8 cellular contexts compared by ENCODE assay signal in the genomic region with DNA sequence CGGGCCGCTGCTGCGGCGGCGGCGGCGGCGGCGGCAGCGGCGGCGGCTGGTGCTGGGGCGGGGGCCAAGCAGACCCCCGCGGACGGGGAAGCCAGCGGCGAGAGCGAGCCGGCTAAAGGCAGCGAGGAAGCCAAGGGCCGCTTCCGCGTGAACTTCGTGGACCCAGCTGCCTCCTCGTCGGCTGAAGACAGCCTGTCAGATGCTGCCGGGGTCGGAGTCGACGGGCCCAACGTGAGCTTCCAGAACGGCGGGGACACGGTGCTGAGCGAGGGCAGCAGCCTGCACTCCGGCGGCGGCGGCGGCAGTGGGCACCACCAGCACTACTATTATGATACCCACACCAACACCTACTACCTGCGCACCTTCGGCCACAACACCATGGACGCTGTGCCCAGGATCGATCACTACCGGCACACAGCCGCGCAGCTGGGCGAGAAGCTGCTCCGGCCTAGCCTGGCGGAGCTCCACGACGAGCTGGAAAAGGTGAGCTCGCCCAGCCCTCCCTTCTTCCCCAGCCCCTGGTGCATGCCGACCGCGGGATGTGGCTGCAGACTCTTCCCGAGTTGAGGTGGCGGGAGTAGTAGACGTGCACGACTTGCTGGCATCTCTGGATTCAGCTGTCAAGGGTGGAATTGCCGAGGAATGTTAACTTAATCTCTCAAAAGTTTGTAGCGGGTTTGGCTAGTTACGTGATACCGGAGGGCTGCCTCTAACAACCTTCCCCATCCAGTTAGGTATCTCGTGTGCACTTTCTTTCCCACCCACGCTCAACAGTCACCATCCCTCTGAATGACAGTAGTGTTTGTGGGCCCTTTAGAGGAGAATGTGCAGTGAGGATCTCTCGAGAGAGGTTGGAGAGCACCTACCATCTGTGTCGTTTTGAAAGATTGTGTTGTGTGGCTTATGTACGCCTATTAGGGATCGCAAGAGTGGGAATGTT. TPM values are rescaled to one million over a fixed set of nuclear protein-coding genes. Genes with fewer than 3 reads are reported as not detected.
A peak's percentile ranks its signal among the peaks of the same experiment; 100 is the strongest.
DNase-seq lines count a peak whose midpoint lies in the region; ATAC-seq, FAIRE-seq and TF ChIP-seq lines count a peak whose summit lies in the region.

No MANE protein-coding gene starts in this region.

- H3K79me2 ChIP-seq in K562 (ENCODE audit: control insufficient read depth, insufficient read depth, low read length), result peaks cover 78% of the 10 kb centered on the region

- H3K4me3 ChIP-seq in K562 (peak overlapping the region; percentile 80), iPS-18a (ENCODE audit: low read length) (peak overlapping the region; percentile 90), skeletal muscle tissue (ENCODE audit: low read length in 3 of 3) (peak overlapping the region; percentile 88 to 93 (median 91))

- peak overlapping the region; percentile 93 for H3K4me2 ChIP-seq in K562 (ENCODE audit: insufficient read depth, low read length)

- peak in 8 of 14 donors; percentile 22 to 63 (median 46) for DNase-seq in C1 segment of cervical spinal cord (lab: John Stamatoyannopoulos, UW)
- peak; percentile 42 for DNase-seq in T-helper 9 cell
- peak; percentile 13 to 64 (median 27) for DNase-seq in K562 (ENCODE audit: extremely low read depth in 1 of 4, low spot score in 3 of 4)
- no peak for DNase-seq in SKM-1 (lab: John Stamatoyannopoulos, UW; ENCODE audit: unreplicated experiment)

- intact Hi-C loops in K562 (cut with micrococcal nuclease), result loop anchor here (5.0 to 10.0 kb wide), 5 partner anchors 113 to 1013 kb away; no protein-coding TSS in a partner anchor

- in situ Hi-C loops in K562 (cut with MboI), result no loop called here

- POLR2A ChIA-PET in K562 (lab: Yijun Ruan, JAX), result interaction anchor here (0.7 to 1.5 kb wide), 5 partner anchors 8 to 520 kb away, joined by 3 to 4 read pairs (median 3); no protein-coding TSS in a partner anchor

- H3K4me1 ChIP-seq in K562 (replicated peaks in 1 of 2; ENCODE audit: control insufficient read depth in 2 of 2, insufficient read depth in 2 of 2, low read length in 2 of 2) (peaks cover 14 to 20% of the 10 kb centered on the region in 2 experiments; a peak in 4 of 5 replicates), iPS-18a (ENCODE audit: control insufficient read depth, low read depth, low read length) (peaks cover 14% of the 10 kb centered on the region), skeletal muscle tissue (ENCODE audit: control insufficient read depth in 3 of 3, insufficient read depth in 3 of 3, low read length in 3 of 3) (peaks cover 8 to 17% (median 10%) of the 10 kb centered on the region in 3 donors)

- no peaks in the 10 kb centered on the region for H3K9me3 ChIP-seq in K562 (replicated peaks; ENCODE audit: control insufficient read depth, insufficient read depth, low read depth, low read length)
- no peaks in the 10 kb centered on the region for H3K9me3 ChIP-seq in iPS-18a (ENCODE audit: control insufficient read depth, low read depth, low read length)
- H3K9me3 ChIP-seq in skeletal muscle tissue (ENCODE audit: control insufficient read depth in 3 of 3, low read length in 3 of 3), result no peaks in the 10 kb centered on the region

- H2AFZ ChIP-seq in K562 (ENCODE audit: low read depth, low read length), result peak overlapping the region; percentile 69

- under 1% methylated on average over 48 of the region's 71 CpGs for WGBS in K562 (ENCODE audit: insufficient coverage, low coverage, missing lambda C conversion rate)

- no peaks in the 10 kb centered on the region for H3K27me3 ChIP-seq in K562 (ENCODE audit: control insufficient read depth in 2 of 2, insufficient read depth in 2 of 2, low read length in 2 of 2)
- H3K27me3 ChIP-seq in iPS-18a (ENCODE audit: control insufficient read depth, insufficient read depth, low read length), result peaks cover 29% of the 10 kb centered on the region
- no peaks in the 10 kb centered on the region for H3K27me3 ChIP-seq in skeletal muscle tissue (ENCODE audit: control insufficient read depth in 3 of 3, insufficient read depth in 3 of 3, low read length in 3 of 3)

- peak overlapping the region; percentile 89; the same call in 2 of the 3 replicates for H3K27ac ChIP-seq in K562 (ENCODE audit: extremely low read depth, low read depth, low read length)
- H3K27ac ChIP-seq in iPS-18a (ENCODE audit: low read length), result no peak overlapping the region
- H3K27ac ChIP-seq in skeletal muscle tissue (ENCODE audit: low read depth, low read length), result peak overlapping the region; percentile 1

- no peak for TF ChIP-seq POLR2A in K562 (conservative IDR thresholded peaks at IDR 0.05)

- ATAC-seq in GM19438 (IDR thresholded peaks at IDR 0.05; ENCODE audit: low read depth, unreplicated experiment) (peak; percentile 3), HG03571 (IDR thresholded peaks at IDR 0.05; ENCODE audit: unreplicated experiment) (peak; percentile 0), K562 (peak; percentile 2)

- H3K36me3 ChIP-seq in K562 (ENCODE audit: control insufficient read depth, insufficient read depth, low read length) (peaks cover 5% of the 10 kb centered on the region; the same call in 1 of the 3 replicates), iPS-18a (ENCODE audit: control insufficient read depth, low read depth, low read length) (no peaks in the 10 kb centered on the region), skeletal muscle tissue (ENCODE audit: control insufficient read depth in 3 of 3, insufficient read depth in 3 of 3, low read length in 3 of 3) (no peaks in the 10 kb centered on the region)

- H4K20me1 ChIP-seq in K562 (replicated peaks; ENCODE audit: control insufficient read depth, insufficient read depth, low read length), result peaks cover 6% of the 10 kb centered on the region; the same call in 1 of the 2 replicates

- CTCF ChIA-PET in K562 (lab: Yijun Ruan, JAX; ENCODE audit: low intra/inter-chr PET ratio), result interaction anchor here (0.6 kb wide), 1 partner anchor 502 kb away, joined by 3 read pairs; no protein-coding TSS in a partner anchor

- no peak for TF ChIP-seq EP300 in K562 (IDR thresholded peaks at IDR 0.05; ENCODE audit: low read length)

- no TSS peak for BruUV-seq in K562 (replicated peaks; lab: Mats Ljungman, UMichigan)

- TF ChIP-seq CTCF in K562 (IDR thresholded peaks at IDR 0.05 in 2 of 3, conservative IDR thresholded peaks at IDR 0.05 in 1 of 3; ENCODE audit: insufficient read depth in 2 of 3, low read depth in 1 of 3, low read length in 3 of 3), result no peak

- no peak for TF ChIP-seq RAD21 in K562 (CRISPR knock-in tag; conservative IDR thresholded peaks at IDR 0.05 in 1 of 2, IDR thresholded peaks at IDR 0.05 in 1 of 2)

- H3K9ac ChIP-seq in K562 (ENCODE audit: insufficient read depth in 1 of 2, low read depth in 2 of 2, low read length in 2 of 2) (peak overlapping the region; percentile 78 to 95), iPS-18a (ENCODE audit: low read length) (peak overlapping the region; percentile 45), skeletal muscle tissue (ENCODE audit: low read depth in 1 of 3, low read length in 3 of 3) (peak overlapping the region; percentile 78 to 89 (median 88))

- H3K9me1 ChIP-seq in K562 (ENCODE audit: control insufficient read depth, insufficient read depth, low read length), result no peaks in the 10 kb centered on the region

- peak; percentile 74 for FAIRE-seq in K562 (lab: Jason Lieb, UNC)

TF ChIP-seq in K562, 482 proteins besides CTCF, POLR2A, EP300 and RAD21 (continues in another document):
- TF ChIP-seq, protein P1, sequence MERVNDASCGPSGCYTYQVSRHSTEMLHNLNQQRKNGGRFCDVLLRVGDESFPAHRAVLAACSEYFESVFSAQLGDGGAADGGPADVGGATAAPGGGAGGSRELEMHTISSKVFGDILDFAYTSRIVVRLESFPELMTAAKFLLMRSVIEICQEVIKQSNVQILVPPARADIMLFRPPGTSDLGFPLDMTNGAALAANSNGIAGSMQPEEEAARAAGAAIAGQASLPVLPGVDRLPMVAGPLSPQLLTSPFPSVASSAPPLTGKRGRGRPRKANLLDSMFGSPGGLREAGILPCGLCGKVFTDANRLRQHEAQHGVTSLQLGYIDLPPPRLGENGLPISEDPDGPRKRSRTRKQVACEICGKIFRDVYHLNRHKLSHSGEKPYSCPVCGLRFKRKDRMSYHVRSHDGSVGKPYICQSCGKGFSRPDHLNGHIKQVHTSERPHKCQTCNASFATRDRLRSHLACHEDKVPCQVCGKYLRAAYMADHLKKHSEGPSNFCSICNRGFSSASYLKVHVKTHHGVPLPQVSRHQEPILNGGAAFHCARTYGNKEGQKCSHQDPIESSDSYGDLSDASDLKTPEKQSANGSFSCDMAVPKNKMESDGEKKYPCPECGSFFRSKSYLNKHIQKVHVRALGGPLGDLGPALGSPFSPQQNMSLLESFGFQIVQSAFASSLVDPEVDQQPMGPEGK (CRISPR knock-in tag; IDR thresholded peaks at IDR 0.05; ENCODE audit: borderline replicate concordance), result no peak
- TF ChIP-seq EP400 (IDR thresholded peaks at IDR 0.05), result no peak
- TF ChIP-seq, protein P2, sequence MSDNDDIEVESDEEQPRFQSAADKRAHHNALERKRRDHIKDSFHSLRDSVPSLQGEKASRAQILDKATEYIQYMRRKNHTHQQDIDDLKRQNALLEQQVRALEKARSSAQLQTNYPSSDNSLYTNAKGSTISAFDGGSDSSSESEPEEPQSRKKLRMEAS (CRISPR knock-in tag; IDR thresholded peaks at IDR 0.05), result 0 out of 2 replicates have a peak, but pooled peaks have one; percentile 32
- TF ChIP-seq FOXA1 (IDR thresholded peaks at IDR 0.05; ENCODE audit: borderline replicate concordance), result no peak

RNA-seq across cellular contexts. Expression of a gene that starts 0.9 kb away (rescaled TPM):
- 25.5 and 58.3 TPM in 2 replicates for total RNA-seq in K562 (2011; cell fraction: chromatin; rRNA removed; ENCODE audit: low replicate concordance)
- total RNA-seq in K562 (2011; cell fraction: nucleolus; rRNA removed), result 16.8 and 22.5 TPM in 2 replicates
- total RNA-seq in K562 (2011; cell fraction: nucleoplasm; rRNA removed), result 28.2 and 32.5 TPM in 2 replicates
- total RNA-seq in K562 (2014; rRNA removed), result 14.6 and 16.6 TPM in 2 replicates
- total RNA-seq in K562 (2014; rRNA removed; fragmentation: Illumina TruSeq; extraction: Trizol), result 20.3 and 25.8 TPM in 2 replicates
- 18.1 and 18.6 TPM in 2 replicates for total RNA-seq in K562 (2015; rRNA removed; fragmentation: Illumina TruSeq; extraction: Trizol)
- total RNA-seq in K562 (2021), result 17.5 and 19.7 TPM in 2 replicates
- polyA plus RNA-seq in K562 (2011; rRNA removed), result 7.2 and 12.6 TPM in 2 replicates
- polyA plus RNA-seq in K562 (2011; cell fraction: cytosol; rRNA removed), result 3.8 and 4.3 TPM in 2 replicates
- 4.7 and 5.9 TPM in 2 replicates for polyA plus RNA-seq in K562 (2011; cell fraction: nucleus; rRNA removed)
- polyA plus RNA-seq in K562 (2012), result 4.6 and 6.5 TPM in 2 replicates
- polyA plus RNA-seq in K562 (2014; fragmentation: Illumina TruSeq; extraction: Trizol), result 6.4 and 6.7 TPM in 2 replicates
- polyA plus RNA-seq in K562 (2014; fragmentation: Nextera tagmentation; extraction: Ambion mirVana), result 1 to 10 TPM; 5.3 to 5.4 TPM
- polyA plus RNA-seq in K562 (2014; rRNA removed), result 5.1 and 5.7 TPM in 2 replicates
- polyA minus RNA-seq in K562 (2011; rRNA and poly(A)+ RNA removed), result 59.0 and 96.2 TPM in 2 replicates
- 15.4 and 28.4 TPM in 2 replicates for polyA minus RNA-seq in K562 (2011; cell fraction: cytosol; rRNA and poly(A)+ RNA removed)
- 17.2 and 19.3 TPM in 2 replicates for polyA minus RNA-seq in K562 (2011; cell fraction: nucleus; rRNA and poly(A)+ RNA removed)
- 24.5 TPM for total RNA-seq in skeletal muscle tissue
